ENCODE assay signal across 11 cellular contexts in genomic region chr1:9728451-9729295, GRCh38.
DNase-seq lines count a peak whose midpoint lies in the region; ATAC-seq and TF ChIP-seq lines count a peak whose summit lies in the region.
"Had no signal": no experiment of that assay in that cellular context is flagged by ENCODE, and none has a peak within 500 bp of the region (broad histone marks: within the 10 kb centered on the region; RNA-seq: fewer than 3 reads in every experiment).

No MANE protein-coding gene starts in this region.

- no peak overlapping the region for H3K9ac ChIP-seq in MM.1S (ENCODE audit: low read length)

- H3K9me3 ChIP-seq in KOPT-K1 (ENCODE audit: insufficient read depth, low read length, poor library complexity, severe bottlenecking) (peaks cover under 1% of the 10 kb centered on the region), MM.1S (replicated peaks; ENCODE audit: insufficient read depth, low read length) (no peaks in the 10 kb centered on the region)

- TF ChIP-seq CTCF in MM.1S (IDR thresholded peaks at IDR 0.05; ENCODE audit: low read length): no peak

- intact Hi-C loops in left colon (cut with DNase I, micrococcal nuclease): no loop called here

- ATAC-seq in left colon: no peak

- DNase-seq in activated CD8-positive, alpha-beta memory T cell treated with anti-CD3 and anti-CD28 coated beads for 24 hours: peak; percentile 87
- peak; percentile 33 for DNase-seq in effector CD4-positive, alpha-beta T cell
- peak; percentile 55 to 75 for DNase-seq in stimulated activated CD4-positive, alpha-beta T cell treated with anti-CD3 and anti-CD28 coated beads, Interleukin-4, amount 100 ng/mL, for 48 hours (ENCODE audit: low read depth in 2 of 2)
- no peak for DNase-seq in SIG-M5 treated with dmso at 0.1 percent for 504 hours (lab: John Stamatoyannopoulos, UW; ENCODE audit: unreplicated experiment)
- no peak for DNase-seq in pons (ENCODE audit: low spot score)
- DNase-seq in MM.1S: no peak
- DNase-seq in left colon: no peak

- no peak overlapping the region for H3K4me3 ChIP-seq in MM.1S (ENCODE audit: low read length)
- H3K4me3 ChIP-seq: coronary artery, hepatocyte had no signal

- no peaks in the 10 kb centered on the region for H3F3A ChIP-seq in MM.1S (ENCODE audit: insufficient read depth, low read length)

- H3K4me1 ChIP-seq in MM.1S (ENCODE audit: low read length): no peaks in the 10 kb centered on the region

- no peak overlapping the region for H3K4me2 ChIP-seq in MM.1S (ENCODE audit: low read depth, low read length)
- H3K4me2 ChIP-seq: hepatocyte had no signal

- no peaks in the 10 kb centered on the region for H3K9me2 ChIP-seq in MM.1S (replicated peaks; ENCODE audit: insufficient read depth, low read length)

- peak overlapping the region; percentile 37 for H3K27ac ChIP-seq in KOPT-K1 (ENCODE audit: low read depth, low read length, poor library complexity, severe bottlenecking)
- H3K27ac ChIP-seq in MM.1S (ENCODE audit: low read length): no peak overlapping the region
- H3K27ac ChIP-seq: coronary artery, hepatocyte, VCaP had no signal

- H2AFZ ChIP-seq in MM.1S (ENCODE audit: low read length): no peak overlapping the region
- H2AFZ ChIP-seq: hepatocyte had no signal

- H3K27me3 ChIP-seq in MM.1S (replicated peaks; ENCODE audit: insufficient read depth, low read length): no peaks in the 10 kb centered on the region
- H3K27me3 ChIP-seq: hepatocyte had no signal

- H4K20me1 ChIP-seq in MM.1S (ENCODE audit: insufficient read depth, low read length): no peaks in the 10 kb centered on the region

- H3K79me2 ChIP-seq in MM.1S (ENCODE audit: low read length): no peaks in the 10 kb centered on the region
- H3K79me2 ChIP-seq: hepatocyte had no signal

- H3K36me3 ChIP-seq in KOPT-K1 (ENCODE audit: insufficient read depth, low read length): peaks cover 94% of the 10 kb centered on the region
- no peaks in the 10 kb centered on the region for H3K36me3 ChIP-seq in MM.1S (replicated peaks; ENCODE audit: insufficient read depth, low read length)

Comparison
In these comparisons a context has a peak if more than half of its experiments do, and no peak if none do; other contexts are left out.
1. DNase-seq: peak in activated CD8-positive, alpha-beta memory T cell treated with anti-CD3 and anti-CD28 coated beads for 24 hours (single experiment), effector CD4-positive, alpha-beta T cell (single experiment) and stimulated activated CD4-positive, alpha-beta T cell treated with anti-CD3 and anti-CD28 coated beads, Interleukin-4, amount 100 ng/mL, for 48 hours (2 of 2); none in SIG-M5 treated with dmso at 0.1 percent for 504 hours (single experiment), pons (single experiment), MM.1S (single experiment) and left colon (0 of 2).